In the genomic region with DNA sequence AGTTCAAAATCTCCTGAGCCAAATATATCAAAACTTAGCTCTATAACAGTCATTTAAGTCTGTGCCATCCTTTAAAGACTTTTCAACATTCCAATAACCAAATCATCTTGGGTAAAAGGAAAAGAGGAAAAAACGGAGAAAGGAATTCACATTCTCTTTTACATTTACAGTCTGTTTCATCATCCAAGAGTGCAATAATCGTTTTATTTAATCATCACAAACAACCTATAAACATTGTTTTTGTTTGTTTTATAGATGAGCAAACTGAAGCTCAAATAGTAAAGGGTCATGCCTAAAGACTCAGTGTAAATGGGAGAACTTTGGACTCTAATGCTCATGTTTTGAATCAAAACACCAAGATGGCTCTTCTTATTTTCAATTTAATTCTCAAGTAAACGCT, we compare ENCODE assay signal across 8 cellular contexts.
"Had no signal": no experiment of that assay in that cellular context is flagged by ENCODE, and none has a peak within 500 bp of the region (broad histone marks: within the 10 kb centered on the region; RNA-seq: fewer than 3 reads in every experiment).

No MANE protein-coding gene starts in this region.

- H3K9me3 Mint-ChIP-seq: GM23338 had no signal

- H3K4me1 Mint-ChIP-seq: GM23338, IgD-negative memory B cell had no signal

- H3K9me3 ChIP-seq: HAP-1 had no signal

- ATAC-seq: GM23338, HCT116 had no signal

- H3K36me3 Mint-ChIP-seq: IgD-negative memory B cell had no signal

- H3K27me3 Mint-ChIP-seq: IgD-negative memory B cell had no signal

- H3K27ac Mint-ChIP-seq: GM23338, HFFc6, IgD-negative memory B cell had no signal

- H3K4me3 ChIP-seq: GM23338, HAP-1 had no signal

- H3K27ac ChIP-seq: KMS-11 had no signal

- H3K36me3 ChIP-seq: HAP-1 had no signal

- DNase-seq: H7, HFFc6, KBM-7 had no signal

- H3K4me3 Mint-ChIP-seq: GM23338, HFFc6, IgD-negative memory B cell had no signal
